In the genomic region with DNA sequence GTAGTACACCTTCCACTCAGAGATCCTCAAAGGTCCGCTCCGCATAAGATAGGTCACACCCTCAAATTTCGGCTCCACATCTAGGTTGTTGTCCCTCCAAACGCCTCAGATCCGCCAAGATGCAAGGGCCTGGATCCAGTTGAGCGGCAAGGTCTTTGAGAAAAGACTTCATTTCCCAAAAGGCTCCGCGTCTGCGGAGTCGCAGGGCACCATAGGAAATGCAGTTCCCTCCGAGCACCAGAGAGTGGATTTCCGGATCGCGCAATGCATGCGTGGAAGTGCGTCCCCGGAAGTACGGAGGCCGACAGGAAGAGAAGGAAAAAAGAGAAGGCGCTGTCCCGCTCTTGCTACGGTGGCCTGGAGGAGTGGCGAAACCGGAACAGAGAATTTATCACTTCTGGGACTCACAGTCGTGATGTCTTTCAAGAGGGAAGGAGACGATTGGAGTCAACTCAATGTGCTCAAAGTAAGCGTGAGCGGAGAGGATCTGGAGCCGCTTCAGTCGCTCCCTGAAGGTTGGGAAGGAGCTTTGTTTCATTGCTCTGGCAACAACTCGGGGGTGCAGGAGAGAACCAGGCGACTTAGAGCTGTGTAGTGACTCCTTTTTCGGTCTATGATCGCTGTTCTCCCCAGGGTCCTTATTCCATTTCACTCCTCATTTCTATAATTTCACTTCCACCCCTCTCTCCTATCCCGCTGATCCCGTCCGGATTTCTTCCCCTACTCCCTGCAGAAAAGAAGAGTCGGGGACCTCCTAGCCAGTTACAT, we compare ENCODE assay signal across 8 cellular contexts. TPM values are rescaled to one million over a fixed set of nuclear protein-coding genes. Genes with fewer than 3 reads are reported as not detected.
A peak's percentile ranks its signal among the peaks of the same experiment; 100 is the strongest.
DNase-seq lines count a peak whose midpoint lies in the region; ATAC-seq and TF ChIP-seq lines count a peak whose summit lies in the region.

A gene with protein sequence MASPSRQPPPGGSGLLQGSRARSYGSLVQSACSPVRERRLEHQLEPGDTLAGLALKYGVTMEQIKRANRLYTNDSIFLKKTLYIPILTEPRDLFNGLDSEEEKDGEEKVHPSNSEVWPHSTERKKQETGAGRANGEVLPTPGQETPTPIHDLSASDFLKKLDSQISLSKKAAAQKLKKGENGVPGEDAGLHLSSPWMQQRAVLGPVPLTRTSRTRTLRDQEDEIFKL (minus strand): TSS at position 165 of the 768 bp plus-strand sequence. CDS start 644 bp downstream, outside the sequence.
A gene with protein sequence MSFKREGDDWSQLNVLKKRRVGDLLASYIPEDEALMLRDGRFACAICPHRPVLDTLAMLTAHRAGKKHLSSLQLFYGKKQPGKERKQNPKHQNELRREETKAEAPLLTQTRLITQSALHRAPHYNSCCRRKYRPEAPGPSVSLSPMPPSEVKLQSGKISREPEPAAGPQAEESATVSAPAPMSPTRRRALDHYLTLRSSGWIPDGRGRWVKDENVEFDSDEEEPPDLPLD (plus strand): TSS at position 407 of the 768 bp plus-strand sequence. CDS start 9 bp downstream, at position 416.

- no peaks in the 10 kb centered on the region for H3K9me1 ChIP-seq in IMR-90 (ENCODE audit: insufficient read depth, low read length)

- no peak within 1 kb of the TSS for H2BK20ac ChIP-seq in IMR-90 (ENCODE audit: low read depth, low read length)

- POLR2A ChIA-PET in IMR-90 (lab: Charles Lee; ENCODE audit: unreplicated experiment) = interaction anchor here (0.5 to 0.6 kb wide), 2 partner anchors 15 to 110 kb away, joined by 4 to 5 read pairs; no protein-coding TSS in a partner anchor
- POLR2A ChIA-PET in OCI-LY7 (lab: Charles Lee) = interaction anchor here (0.6 to 1.3 kb wide), 5 partner anchors 9 to 33 kb away, joined by 3 to 10 read pairs (median 3); a partner anchor contains a TSS

- H3K4me1 ChIP-seq in IMR-90 (ENCODE audit: control insufficient read depth, insufficient read depth, low read length) (peaks cover 4% of the 10 kb centered on the region), OCI-LY7 (ENCODE audit: insufficient read depth, low read length, poor library complexity, severe bottlenecking) (peaks cover 24% of the 10 kb centered on the region)

- peak within 1 kb of the TSS; percentile 97 for H3K23ac ChIP-seq in IMR-90 (ENCODE audit: low read depth, low read length)

- H4K20me1 ChIP-seq in IMR-90 (ENCODE audit: insufficient read depth, low read length) (no peaks in the 10 kb centered on the region), OCI-LY7 (ENCODE audit: insufficient read depth, low read length) (no peaks in the 10 kb centered on the region)

- dilution Hi-C loops in IMR-90 (cut with HindIII; ENCODE audit: low sequenced_read_pairs, unreplicated experiment) = no loop called here

- peak within 1 kb of the TSS; percentile 35; the same call in 1 of the 3 replicates for H2BK15ac ChIP-seq in IMR-90 (ENCODE audit: low read depth, low read length)

- ATAC-seq in GM21528 (IDR thresholded peaks at IDR 0.05; ENCODE audit: low FRiP score, unreplicated experiment) (peak; percentile 76), IMR-90 (ENCODE audit: low read depth) (peak; percentile 92)

- intact Hi-C loops in IMR-90 (cut with micrococcal nuclease) (no loop called here), OCI-LY7 (cut with micrococcal nuclease; ENCODE audit: unreplicated experiment) (no loop called here)

- H3K9ac ChIP-seq in IMR-90 (ENCODE audit: low read depth, low read length) = peak within 1 kb of the TSS; percentile 90

- H4K91ac ChIP-seq in IMR-90 (ENCODE audit: insufficient read depth, low read depth, low read length) = peak within 1 kb of the TSS; percentile 71

- H3K27ac ChIP-seq in IMR-90 (ENCODE audit: insufficient read depth, low read length) (peak within 1 kb of the TSS; percentile 78), OCI-LY7 (ENCODE audit: low read depth, low read length, poor library complexity, severe bottlenecking) (peak within 1 kb of the TSS; percentile 43)

- peak within 1 kb of the TSS; percentile 79 to 99 for H4K8ac ChIP-seq in IMR-90 (ENCODE audit: low read depth in 2 of 2, low read length in 2 of 2)

- in situ Hi-C loops in IMR-90 (cut with MboI; ENCODE audit: low sequenced_read_pairs) = no loop called here

- BruUV-seq in IMR-90 (replicated peaks; lab: Mats Ljungman, UMichigan) (TSS peak; percentile 80), OCI-LY7 (replicated peaks; lab: Mats Ljungman, UMichigan) (TSS peak; percentile 81)

- DNase-seq in DMS 273 treated with DMSO at 0.1 percent for 48 hours (lab: John Stamatoyannopoulos, UW) = peak; percentile 100
- peak; percentile 99 for DNase-seq in IMR-90
- peak; percentile 99 for DNase-seq in OCI-LY7 (ENCODE audit: low spot score)
- peak; percentile 91 for DNase-seq in activated T-cell treated with anti-CD3 and anti-CD28 coated beads for 4 hours
- peak; percentile 99 for DNase-seq in epithelial cell of esophagus (ENCODE audit: low read depth)
- peak; percentile 98 for DNase-seq in middle frontal gyrus (ENCODE audit: extremely low spot score, low spot score)
- DNase-seq in stimulated activated CD8-positive, alpha-beta memory T cell treated with anti-CD3 and anti-CD28 coated beads, Interleukin-2, amount 100 ng/mL, for 1 hour (ENCODE audit: low read depth in 2 of 2) = peak; percentile 86 to 88

- H3K79me2 ChIP-seq in OCI-LY7 (ENCODE audit: insufficient read depth, low read depth, low read length) = peaks cover 13% of the 10 kb centered on the region; the same call in 1 of the 2 replicates

- H3K4ac ChIP-seq in IMR-90 (ENCODE audit: low read depth, low read length) = peak within 1 kb of the TSS; percentile 98

- H2BK5ac ChIP-seq in IMR-90 (ENCODE audit: low read depth, low read length, poor library complexity, severe bottlenecking) = peak within 1 kb of the TSS; percentile 80

- peak within 1 kb of the TSS; percentile 64 for H2BK120ac ChIP-seq in IMR-90 (ENCODE audit: low read depth, low read length)

- H3K56ac ChIP-seq in IMR-90 (ENCODE audit: extremely low read depth, insufficient read depth, low read length) = peak within 1 kb of the TSS; percentile 87

- H3K79me1 ChIP-seq in IMR-90 (ENCODE audit: low read depth in 1 of 2, low read length in 2 of 2) = peaks cover 10 to 43% of the 10 kb centered on the region in 2 experiments

- H3K4me3 ChIP-seq in IMR-90 (ENCODE audit: insufficient read depth, low read depth, low read length) (peak within 1 kb of the TSS; percentile 65), OCI-LY7 (ENCODE audit: low read depth, low read length, poor library complexity, severe bottlenecking) (peak within 1 kb of the TSS; percentile 90), epithelial cell of esophagus (ENCODE audit: low read length) (peak within 1 kb of the TSS; percentile 100)

- peak within 1 kb of the TSS; percentile 86 for H4K5ac ChIP-seq in IMR-90 (ENCODE audit: low read depth, low read length)

- peak within 1 kb of the TSS; percentile 99 for H3K14ac ChIP-seq in IMR-90 (replicated peaks; ENCODE audit: low read depth, low read length)

- H2AK9ac ChIP-seq in IMR-90 (replicated peaks; ENCODE audit: low read depth, low read length, poor library complexity) = peak within 1 kb of the TSS; percentile 97

- H2AK5ac ChIP-seq in IMR-90 (ENCODE audit: low read depth, low read length) = peak within 1 kb of the TSS; percentile 62

- 0% methylated on average over 23 of the region's 38 CpGs; no CpG with 5 or more reads in 1 of the 2 experiments for WGBS in IMR-90 (ENCODE audit: extremely low coverage in 2 of 2, insufficient read length in 1 of 2), 2 experiments

- peak within 1 kb of the TSS; percentile 84 for H3K4me2 ChIP-seq in IMR-90 (ENCODE audit: low read depth, low read length)
- H3K4me2 ChIP-seq in OCI-LY7 (ENCODE audit: low read length) = peak within 1 kb of the TSS; percentile 83

- CTCF ChIA-PET in IMR-90 (lab: Yijun Ruan, JAX) (interaction anchor here (0.7 kb wide), 1 partner anchor 66 kb away, joined by 3 read pairs; no protein-coding TSS in a partner anchor), OCI-LY7 (lab: Charles Lee; ENCODE audit: unreplicated experiment) (no interaction called here)

- no peaks in the 10 kb centered on the region for H3K9me2 ChIP-seq in OCI-LY7 (ENCODE audit: insufficient read depth, low read length)

- TF ChIP-seq RAD21 in IMR-90 (IDR thresholded peaks at IDR 0.05; ENCODE audit: low read length) = no peak

- TF ChIP-seq CTCF in IMR-90 (conservative IDR thresholded peaks at IDR 0.05; ENCODE audit: low read depth, low read length) (peak; percentile 5; the same call in 1 of the 2 replicates), OCI-LY7 (conservative IDR thresholded peaks at IDR 0.05; ENCODE audit: low read length) (no peak), epithelial cell of esophagus (IDR thresholded peaks at IDR 0.05; ENCODE audit: insufficient read depth, low read depth, low read length, missing control alignments) (no peak)

- H3K27me3 ChIP-seq in IMR-90 (ENCODE audit: control insufficient read depth, insufficient read depth, low read length) = no peaks in the 10 kb centered on the region

- H2AFZ ChIP-seq in IMR-90 (replicated peaks; ENCODE audit: low read length, poor library complexity) = peak within 1 kb of the TSS; percentile 94
- peak within 1 kb of the TSS; percentile 87 for H2AFZ ChIP-seq in OCI-LY7 (ENCODE audit: low read length)

- H3K36me3 ChIP-seq in IMR-90 (ENCODE audit: control insufficient read depth, insufficient read depth, low read length) (peaks cover 24% of the 10 kb centered on the region), OCI-LY7 (ENCODE audit: insufficient read depth, low read length) (peaks cover 34% of the 10 kb centered on the region)

- H3K18ac ChIP-seq in IMR-90 (ENCODE audit: low read depth, low read length) = peak within 1 kb of the TSS; percentile 73

- H3K9me3 ChIP-seq in IMR-90 (ENCODE audit: control insufficient read depth, insufficient read depth, low read length) = no peaks in the 10 kb centered on the region
- H3K9me3 ChIP-seq in OCI-LY7 (ENCODE audit: low read length) = no peaks in the 10 kb centered on the region

- peak; percentile 87 for TF ChIP-seq POLR2A in IMR-90 (IDR thresholded peaks at IDR 0.05; ENCODE audit: low read depth, low read length)

RNA-seq across cellular contexts. Expression of the first gene that starts in this region (rescaled TPM):
- 9.2 and 10.4 TPM in 2 replicates for total RNA-seq in IMR-90 (2012; rRNA removed)
- polyA plus RNA-seq in IMR-90 (2012; rRNA removed) = 5.0 and 5.9 TPM in 2 replicates
- polyA plus RNA-seq in IMR-90 (2012; cell fraction: cytosol; rRNA removed) = 2.3 and 3.1 TPM in 2 replicates
- polyA plus RNA-seq in IMR-90 (2012; cell fraction: nucleus; rRNA removed; ENCODE audit: low replicate concordance) = 2.6 and 6.2 TPM in 2 replicates
- total RNA-seq in OCI-LY7 (2014; rRNA removed; shearing (Covaris generic)) = 6.2 and 9.2 TPM in 2 replicates
- 3.4 and 3.7 TPM in 2 replicates for total RNA-seq in OCI-LY7 (2022)

RNA-seq across cellular contexts. Expression of the second gene that starts in this region (rescaled TPM):
- 22.2 and 27.4 TPM in 2 replicates for total RNA-seq in IMR-90 (2012; rRNA removed)
- 33.2 and 35.3 TPM in 2 replicates for polyA plus RNA-seq in IMR-90 (2012; rRNA removed)
- polyA plus RNA-seq in IMR-90 (2012; cell fraction: cytosol; rRNA removed) = 15.6 and 31.7 TPM in 2 replicates
- polyA plus RNA-seq in IMR-90 (2012; cell fraction: nucleus; rRNA removed; ENCODE audit: low replicate concordance) = 20.3 and 49.2 TPM in 2 replicates
- total RNA-seq in OCI-LY7 (2014; rRNA removed; shearing (Covaris generic)) = 70.9 and 78.0 TPM in 2 replicates
- 54.1 and 63.1 TPM in 2 replicates for total RNA-seq in OCI-LY7 (2022)

Comparison
In these comparisons a context has a peak if more than half of its experiments do, and no peak if none do; other contexts are left out.
1. Peak in every context shown above with its lines: DNase-seq, ATAC-seq, H3K4me3 ChIP-seq and H3K27ac ChIP-seq.